Comparison of ENCODE assay signal across 1 cellular context in the genomic region with DNA sequence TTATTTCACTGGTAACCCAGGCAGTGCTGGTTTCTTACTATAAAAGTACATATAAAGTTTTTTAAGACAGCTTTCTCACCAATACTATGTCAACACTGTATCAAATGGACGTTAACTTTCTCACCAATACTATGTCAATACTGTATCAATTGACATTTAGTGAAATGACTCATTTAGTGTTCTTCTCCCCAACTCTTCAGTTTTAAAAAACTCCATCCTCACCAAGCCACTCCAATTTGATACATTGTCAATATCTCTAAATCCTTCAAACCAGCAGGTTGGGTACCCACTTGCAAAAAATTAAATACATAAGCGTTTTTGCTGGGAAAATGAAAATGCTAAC.
A peak's percentile ranks its signal among the peaks of the same experiment; 100 is the strongest.
TF ChIP-seq lines count a peak whose summit lies in the region.

No MANE protein-coding gene starts in this region.

TF ChIP-seq in liver, 16 proteins besides CTCF, POLR2A, EP300 and RAD21 (continued from another document):
- TF ChIP-seq, protein P1, sequence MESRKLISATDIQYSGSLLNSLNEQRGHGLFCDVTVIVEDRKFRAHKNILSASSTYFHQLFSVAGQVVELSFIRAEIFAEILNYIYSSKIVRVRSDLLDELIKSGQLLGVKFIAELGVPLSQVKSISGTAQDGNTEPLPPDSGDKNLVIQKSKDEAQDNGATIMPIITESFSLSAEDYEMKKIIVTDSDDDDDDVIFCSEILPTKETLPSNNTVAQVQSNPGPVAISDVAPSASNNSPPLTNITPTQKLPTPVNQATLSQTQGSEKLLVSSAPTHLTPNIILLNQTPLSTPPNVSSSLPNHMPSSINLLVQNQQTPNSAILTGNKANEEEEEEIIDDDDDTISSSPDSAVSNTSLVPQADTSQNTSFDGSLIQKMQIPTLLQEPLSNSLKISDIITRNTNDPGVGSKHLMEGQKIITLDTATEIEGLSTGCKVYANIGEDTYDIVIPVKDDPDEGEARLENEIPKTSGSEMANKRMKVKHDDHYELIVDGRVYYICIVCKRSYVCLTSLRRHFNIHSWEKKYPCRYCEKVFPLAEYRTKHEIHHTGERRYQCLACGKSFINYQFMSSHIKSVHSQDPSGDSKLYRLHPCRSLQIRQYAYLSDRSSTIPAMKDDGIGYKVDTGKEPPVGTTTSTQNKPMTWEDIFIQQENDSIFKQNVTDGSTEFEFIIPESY (IDR thresholded peaks at IDR 0.05), result no peak
- TF ChIP-seq JUND (IDR thresholded peaks at IDR 0.05) (peak in 1 of 2 donors; percentile 62), FOXA2 (IDR thresholded peaks at IDR 0.05) (no peak)
TF ChIP-seq in liver: peak in this region for 3.
